In the genomic region with DNA sequence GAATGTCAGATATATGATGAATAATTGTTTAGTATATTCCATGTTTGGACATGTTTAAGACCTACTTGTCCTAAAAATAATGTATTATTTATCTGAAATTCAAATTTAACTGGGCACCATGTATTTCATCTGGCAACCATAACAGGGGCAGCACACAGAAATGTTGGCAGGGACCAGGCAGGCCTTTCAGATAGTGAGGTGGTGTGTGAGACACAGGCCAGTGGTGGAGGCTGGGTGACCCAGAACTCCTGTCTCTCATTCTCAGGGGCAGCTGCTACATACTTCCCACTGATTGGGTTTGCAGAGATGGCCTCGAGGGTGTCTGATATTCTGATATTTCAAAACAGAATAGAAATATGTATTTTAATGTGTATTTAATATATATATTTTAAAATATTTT, we compare ENCODE assay signal across 27 cellular contexts. TPM values are rescaled to one million over a fixed set of nuclear protein-coding genes. Genes with fewer than 3 reads are reported as not detected.
"Had no signal": no experiment of that assay in that cellular context is flagged by ENCODE, and none has a peak within 500 bp of the region (broad histone marks: within the 10 kb centered on the region; RNA-seq: fewer than 3 reads in every experiment).

No MANE protein-coding gene starts in this region.

- H3K4me1 ChIP-seq: adrenal gland had no signal

- H3K9me3 ChIP-seq: adrenal gland had no signal

- ATAC-seq: activated CD8-positive, alpha-beta T cell treated with anti-CD3 and anti-CD28 coated beads for 36 hours; activated naive CD4-positive, alpha-beta T cell treated with anti-CD3 and anti-CD28 coated beads, Interleukin-2, amount 50 U/mL, for 72 hours; activated T-cell treated with anti-CD3 and anti-CD28 coated beads, Interleukin-2, amount 50 U/mL, for 4 hours; Panc1 had no signal

- H3K4me3 ChIP-seq: adrenal gland had no signal

- DNase-seq: activated CD4-positive, alpha-beta T cell treated with anti-CD3 and anti-CD28 coated beads, Interleukin-2, amount 50 U/mL, for 4 hours; activated CD8-positive, alpha-beta T cell treated with anti-CD3 and anti-CD28 coated beads for 36 hours; activated gamma-delta T cell treated with Interleukin-2 at 50 U/mL for 16 hours; activated naive CD4-positive, alpha-beta T cell treated with anti-CD3 and anti-CD28 coated beads for 36 hours; activated T-cell treated with anti-CD3 and anti-CD28 coated beads for 4 hours; activated T-cell treated with anti-CD3 and anti-CD28 coated beads, Interleukin-2, amount 50 U/mL, for 4 hours; adrenal gland; central memory CD4-positive, alpha-beta T cell; Karpas-422; KBM-7; NCI-H1105; NCI-H1436; NCI-H1694; NCI-H1930; NCI-H2081 treated with DMSO at 0.1 percent for 48 hours; NCI-H226; NCI-H446 treated with DMSO at 0.1 percent for 48 hours; NCI-H524; SIG-M5; SW 1271; T-helper 1 cell had no signal

- H3K27ac ChIP-seq: adrenal gland had no signal

- H3K27me3 ChIP-seq: adrenal gland had no signal

- H3K36me3 ChIP-seq: adrenal gland had no signal

RNA-seq across cellular contexts. Expression of a gene that starts 1.3 kb away (rescaled TPM):
- total RNA-seq: astrocyte, bronchial epithelial cell, MCF 10A, RPMI7951 had no signal
